ENCODE assay signal across 8 cellular contexts in genomic region chr2:231713738-231714638, GRCh38. TPM values are rescaled to one million over a fixed set of nuclear protein-coding genes. Genes with fewer than 3 reads are reported as not detected.
DNase-seq lines count a peak whose midpoint lies in the region; ATAC-seq lines count a peak whose summit lies in the region.

No MANE protein-coding gene starts in this region.

- ATAC-seq in HG03060 (IDR thresholded peaks at IDR 0.05; ENCODE audit: low read depth, unreplicated experiment) (peak; percentile 22), left colon (peak; percentile 44), GM19324 (IDR thresholded peaks at IDR 0.05; ENCODE audit: low FRiP score, unreplicated experiment) (no peak)

- intact Hi-C loops in left colon (cut with DNase I, micrococcal nuclease): loop anchor here (2.0 to 10.0 kb wide), 4 partner anchors 35 to 109 kb away; no protein-coding TSS in a partner anchor

- H3K27ac ChIP-seq in cingulate gyrus (ENCODE audit: low read depth, low read length): peak overlapping the region; percentile 75

- DNase-seq in DMS114 treated with DMSO at 0.1 percent for 48 hours (lab: John Stamatoyannopoulos, UW; ENCODE audit: unreplicated experiment): peak; percentile 70
- DNase-seq in NCI-H510A (lab: John Stamatoyannopoulos, UW): peak; percentile 95
- DNase-seq in activated CD4-positive, alpha-beta T cell treated with anti-CD3 and anti-CD28 coated beads for 24 hours (ENCODE audit: low read depth in 2 of 2): peak; percentile 89 to 91
- DNase-seq in left colon: peak; percentile 89 to 95
- DNase-seq in stimulated activated CD4-positive, alpha-beta T cell treated with anti-CD3 and anti-CD28 coated beads, Interleukin-1b, Interleukin-23, amount 100 ng/mL, for 48 hours: peak; percentile 92

RNA-seq across cellular contexts. Expression of gene PTMA, which starts 5.7 kb away (rescaled TPM):
- total RNA-seq in left colon: 100 to 1,000 TPM; 775 to 846 TPM
